ENCODE assay signal across 9 cellular contexts in the genomic region with DNA sequence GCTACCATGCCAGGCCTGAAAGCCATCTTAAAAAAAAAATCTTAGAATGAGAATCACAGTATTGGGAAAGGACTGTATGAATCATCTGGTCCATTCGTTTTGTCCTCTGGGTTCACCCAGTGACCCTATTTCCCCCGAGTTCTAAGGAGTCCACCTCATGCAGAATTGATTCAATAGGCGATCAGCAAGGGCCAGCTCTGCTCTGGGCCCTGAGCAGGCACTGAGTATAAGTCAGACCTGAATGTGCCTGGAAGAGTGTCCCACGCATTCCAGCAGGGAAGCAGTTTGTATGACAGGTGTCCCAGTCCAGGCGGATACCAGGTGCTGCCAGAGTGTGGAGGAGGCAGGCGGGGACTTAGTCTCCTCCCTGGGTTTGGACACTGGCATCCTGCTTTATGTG. TPM values are rescaled to one million over a fixed set of nuclear protein-coding genes. Genes with fewer than 3 reads are reported as not detected.
DNase-seq lines count a peak whose midpoint lies in the region; ATAC-seq and TF ChIP-seq lines count a peak whose summit lies in the region.
"Had no signal": no experiment of that assay in that cellular context is flagged by ENCODE, and none has a peak within 500 bp of the region (broad histone marks: within the 10 kb centered on the region; RNA-seq: fewer than 3 reads in every experiment).

No MANE protein-coding gene starts in this region.

- H3K4me3 ChIP-seq in endodermal cell (ENCODE audit: low read length) (no peak overlapping the region), transverse colon (no peak overlapping the region)

- no peak overlapping the region for H3K9ac ChIP-seq in endodermal cell (ENCODE audit: extremely low read depth, low read length, poor library complexity, severe bottlenecking)

- no peaks in the 10 kb centered on the region for H3K36me3 Mint-ChIP-seq in T-helper 2 cell treated with Interferon-gamma antibody and Interleukin-4, amounts not matched to agents 5 μg/mL and 100 μg/mL, for 36 hours (ENCODE audit: low read depth)
- peaks cover 11% of the 10 kb centered on the region for H3K36me3 Mint-ChIP-seq in endodermal cell (ENCODE audit: low read depth)
- H3K36me3 Mint-ChIP-seq in natural killer cell treated with Interleukin-12 subunit alpha and Interleukin-12 subunit beta and Interleukin-15 and Interleukin-18, amount 100 ng/mL, for 72 hours, result no peaks in the 10 kb centered on the region
- H3K36me3 Mint-ChIP-seq in activated naive CD4-positive, alpha-beta T cell treated with anti-CD3 and anti-CD28 coated beads, Interleukin-2, amount 50 U/mL, for 72 hours, result no peaks in the 10 kb centered on the region

- DNase-seq in T-helper 2 cell treated with Interferon-gamma antibody and Interleukin-4, amounts not matched to agents 5 μg/mL and 100 μg/mL, for 36 hours (ENCODE audit: low spot score), result no peak
- no peak for DNase-seq in T-helper 2 cell
- DNase-seq in endodermal cell, result no peak
- DNase-seq in natural killer cell treated with Interleukin-12 subunit alpha and Interleukin-12 subunit beta and Interleukin-15 and Interleukin-18, amount 100 ng/mL, for 72 hours (ENCODE audit: low spot score), result no peak
- DNase-seq in transverse colon, result peak; percentile 43
- no peak for DNase-seq in NCI-H748 (lab: John Stamatoyannopoulos, UW; ENCODE audit: unreplicated experiment)
- no peak for DNase-seq in Ammon's horn (ENCODE audit: low spot score)
- DNase-seq in activated naive CD4-positive, alpha-beta T cell treated with anti-CD3 and anti-CD28 coated beads, Interleukin-2, amount 50 U/mL, for 72 hours (ENCODE audit: low spot score in 2 of 2), result no peak
- DNase-seq: NCI-H2171 treated with DMSO at 0.1 percent for 48 hours had no signal

- in situ Hi-C loops in transverse colon (cut with MboI; ENCODE audit: low pct_ligation_motif_present in 1 of 4, low pct_unique_long_range_greater_than_20kb in 1 of 4, low sequenced_read_pairs in 3 of 4), result no loop called here

- no peaks in the 10 kb centered on the region for H3K9me3 ChIP-seq in endodermal cell (ENCODE audit: control insufficient read depth, low read length)
- H3K9me3 ChIP-seq in transverse colon, result no peaks in the 10 kb centered on the region

- TF ChIP-seq EP300 in transverse colon (IDR thresholded peaks at IDR 0.05; ENCODE audit: low read depth), result no peak

- ATAC-seq in natural killer cell treated with Interleukin-12 subunit alpha and Interleukin-12 subunit beta and Interleukin-15 and Interleukin-18, amount 100 ng/mL, for 72 hours, result no peak
- ATAC-seq in activated naive CD4-positive, alpha-beta T cell treated with anti-CD3 and anti-CD28 coated beads, Interleukin-2, amount 50 U/mL, for 72 hours, result no peak

- intact Hi-C loops in transverse colon (cut with DNase I; ENCODE audit: low total_unique reads), result no loop called here

- H3K27me3 ChIP-seq in endodermal cell (ENCODE audit: control insufficient read depth, insufficient read depth, low read length, poor library complexity, severe bottlenecking) (peaks cover 10% of the 10 kb centered on the region), transverse colon (no peaks in the 10 kb centered on the region)

- H3K27ac Mint-ChIP-seq in T-helper 2 cell treated with Interferon-gamma antibody and Interleukin-4, amounts not matched to agents 5 μg/mL and 100 μg/mL, for 36 hours, result no peak overlapping the region
- peak overlapping the region; percentile 91 for H3K27ac Mint-ChIP-seq in endodermal cell
- peak overlapping the region; percentile 71 to 82 for H3K27ac Mint-ChIP-seq in natural killer cell treated with Interleukin-12 subunit alpha and Interleukin-12 subunit beta and Interleukin-15 and Interleukin-18, amount 100 ng/mL, for 72 hours
- H3K27ac Mint-ChIP-seq in activated naive CD4-positive, alpha-beta T cell treated with anti-CD3 and anti-CD28 coated beads, Interleukin-2, amount 50 U/mL, for 72 hours, result no peak overlapping the region

- TF ChIP-seq CTCF in endodermal cell (conservative IDR thresholded peaks at IDR 0.05) (no peak), transverse colon (IDR thresholded peaks at IDR 0.05) (no peak)

- H3K27ac ChIP-seq in endodermal cell (ENCODE audit: low read depth, low read length) (no peak overlapping the region), transverse colon (peak overlapping the region; percentile 81 to 88 (median 85))

- H3K4me1 Mint-ChIP-seq in T-helper 2 cell treated with Interferon-gamma antibody and Interleukin-4, amounts not matched to agents 5 μg/mL and 100 μg/mL, for 36 hours (ENCODE audit: low read depth), result peaks cover 20% of the 10 kb centered on the region
- H3K4me1 Mint-ChIP-seq in endodermal cell, result peaks cover 53% of the 10 kb centered on the region
- H3K4me1 Mint-ChIP-seq in natural killer cell treated with Interleukin-12 subunit alpha and Interleukin-12 subunit beta and Interleukin-15 and Interleukin-18, amount 100 ng/mL, for 72 hours (ENCODE audit: low read depth in 2 of 2), result peaks cover 22 to 27% of the 10 kb centered on the region in 2 donors

- peak overlapping the region; percentile 73 for H3K4me3 Mint-ChIP-seq in T-helper 2 cell treated with Interferon-gamma antibody and Interleukin-4, amounts not matched to agents 5 μg/mL and 100 μg/mL, for 36 hours
- H3K4me3 Mint-ChIP-seq in endodermal cell, result peak overlapping the region; percentile 56
- peak overlapping the region; percentile 79 for H3K4me3 Mint-ChIP-seq in natural killer cell treated with Interleukin-12 subunit alpha and Interleukin-12 subunit beta and Interleukin-15 and Interleukin-18, amount 100 ng/mL, for 72 hours

- 93% methylated on average over 5 to 6 of the region's 6 CpGs for WGBS in endodermal cell (ENCODE audit: insufficient coverage in 1 of 2, insufficient read length in 1 of 2), 2 experiments
- WGBS in transverse colon (ENCODE audit: low coverage in 1 of 2), 2 donors, result 17 to 51% methylated on average over 2 to 6 of the region's 6 CpGs

- H3K4me1 ChIP-seq in endodermal cell (ENCODE audit: control insufficient read depth, insufficient read depth, low read length) (peaks cover 19% of the 10 kb centered on the region), transverse colon (peaks cover 29 to 70% (median 50%) of the 10 kb centered on the region in 4 donors)

- peaks cover 24% of the 10 kb centered on the region for H3K27me3 Mint-ChIP-seq in T-helper 2 cell treated with Interferon-gamma antibody and Interleukin-4, amounts not matched to agents 5 μg/mL and 100 μg/mL, for 36 hours (ENCODE audit: low read depth)
- peaks cover 19% of the 10 kb centered on the region for H3K27me3 Mint-ChIP-seq in endodermal cell (ENCODE audit: insufficient read depth)
- no peaks in the 10 kb centered on the region for H3K27me3 Mint-ChIP-seq in natural killer cell treated with Interleukin-12 subunit alpha and Interleukin-12 subunit beta and Interleukin-15 and Interleukin-18, amount 100 ng/mL, for 72 hours

- TF ChIP-seq POLR2A in transverse colon (IDR thresholded peaks at IDR 0.05), result no peak

- H3K36me3 ChIP-seq in endodermal cell (ENCODE audit: control insufficient read depth, insufficient read depth, low read length) (peaks cover 6% of the 10 kb centered on the region), transverse colon (no peaks in the 10 kb centered on the region)

- H3K9me3 Mint-ChIP-seq in T-helper 2 cell treated with Interferon-gamma antibody and Interleukin-4, amounts not matched to agents 5 μg/mL and 100 μg/mL, for 36 hours, result no peaks in the 10 kb centered on the region
- H3K9me3 Mint-ChIP-seq in endodermal cell, result no peaks in the 10 kb centered on the region
- H3K9me3 Mint-ChIP-seq in natural killer cell treated with Interleukin-12 subunit alpha and Interleukin-12 subunit beta and Interleukin-15 and Interleukin-18, amount 100 ng/mL, for 72 hours, result no peaks in the 10 kb centered on the region
- no peaks in the 10 kb centered on the region for H3K9me3 Mint-ChIP-seq in activated naive CD4-positive, alpha-beta T cell treated with anti-CD3 and anti-CD28 coated beads, Interleukin-2, amount 50 U/mL, for 72 hours

RNA-seq across cellular contexts. Expression of a gene that starts 0.9 kb away (rescaled TPM):
- total RNA-seq in endodermal cell, result 10 to 100 TPM; 11.4 to 21.6 TPM
- 14.4 TPM for polyA plus RNA-seq in endodermal cell (2013, experiment 1 of 2)
- 12.5 TPM for polyA plus RNA-seq in endodermal cell (2013, experiment 2 of 2)
- total RNA-seq in natural killer cell treated with Interleukin-12 subunit alpha and Interleukin-12 subunit beta and Interleukin-15 and Interleukin-18, amount 100 ng/mL, for 72 hours, result 1 to 10 TPM; 4.9 to 7.3 TPM
- 100 to 1,000 TPM in 1 of 4 donors, 10 to 100 TPM in 2, under 1 TPM in 1; 1.00 to 172 (median 42.7) TPM for total RNA-seq in transverse colon
- total RNA-seq in activated naive CD4-positive, alpha-beta T cell treated with anti-CD3 and anti-CD28 coated beads, Interleukin-2, amount 50 U/mL, for 72 hours, result under 1 TPM; 0.14 to 0.48 TPM

RNA-seq across cellular contexts. Expression of a gene that starts 19.9 kb away (rescaled TPM):
- total RNA-seq in endodermal cell (100 to 1,000 TPM; 155 to 179 TPM), transverse colon (10 to 100 TPM; 11.6 to 26.6 (median 13.3) TPM)
- 89.4 TPM for polyA plus RNA-seq in endodermal cell (2013, experiment 1 of 2)
- 70.5 TPM for polyA plus RNA-seq in endodermal cell (2013, experiment 2 of 2)
- 100 to 1,000 TPM; 169 to 339 TPM for total RNA-seq in natural killer cell treated with Interleukin-12 subunit alpha and Interleukin-12 subunit beta and Interleukin-15 and Interleukin-18, amount 100 ng/mL, for 72 hours
- total RNA-seq in activated naive CD4-positive, alpha-beta T cell treated with anti-CD3 and anti-CD28 coated beads, Interleukin-2, amount 50 U/mL, for 72 hours, result 100 to 1,000 TPM; 157 to 310 TPM

Comparison
In these comparisons a context has a peak if more than half of its experiments do, and no peak if none do; other contexts are left out.
1. H3K27ac Mint-ChIP-seq: peak in endodermal cell (single experiment) and natural killer cell treated with Interleukin-12 subunit alpha and Interleukin-12 subunit beta and Interleukin-15 and Interleukin-18, amount 100 ng/mL, for 72 hours (2 of 2); none in T-helper 2 cell treated with Interferon-gamma antibody and Interleukin-4, amounts not matched to agents 5 μg/mL and 100 μg/mL, for 36 hours (single experiment) and activated naive CD4-positive, alpha-beta T cell treated with anti-CD3 and anti-CD28 coated beads, Interleukin-2, amount 50 U/mL, for 72 hours (0 of 2).
2. RNA of a gene that starts 19.9 kb away (total RNA-seq): 169 to 339 TPM in natural killer cell treated with Interleukin-12 subunit alpha and Interleukin-12 subunit beta and Interleukin-15 and Interleukin-18, amount 100 ng/mL, for 72 hours, 157 to 310 TPM in activated naive CD4-positive, alpha-beta T cell treated with anti-CD3 and anti-CD28 coated beads, Interleukin-2, amount 50 U/mL, for 72 hours and 155 to 179 TPM in endodermal cell; 11.6 to 26.6 TPM in transverse colon; every median in the first group is over 4 times any median in the second.
3. Peak in every context shown above with its lines, with median percentiles within 50 percentile points of each other: H3K4me3 Mint-ChIP-seq.